Comparison of ENCODE assay signal across 22 cellular contexts in genomic region chr4:35175894-35176293, GRCh38.
A peak's percentile ranks its signal among the peaks of the same experiment; 100 is the strongest.
DNase-seq lines count a peak whose midpoint lies in the region; ATAC-seq and TF ChIP-seq lines count a peak whose summit lies in the region.
"Had no signal": no experiment of that assay in that cellular context is flagged by ENCODE, and none has a peak within 500 bp of the region (broad histone marks: within the 10 kb centered on the region; RNA-seq: fewer than 3 reads in every experiment).

No MANE protein-coding gene starts in this region.

- H3K9me2 ChIP-seq in GM23338 (ENCODE audit: insufficient read depth), result no peaks in the 10 kb centered on the region

- TF ChIP-seq CTCF in GM23338 (conservative IDR thresholded peaks at IDR 0.05; ENCODE audit: low read depth in 2 of 2), result no peak
- TF ChIP-seq CTCF in RWPE2 (IDR thresholded peaks at IDR 0.05; ENCODE audit: poor library complexity, severe bottlenecking), result no peak
- TF ChIP-seq CTCF in progenitor cell of endocrine pancreas (IDR thresholded peaks at IDR 0.05; ENCODE audit: unreplicated experiment), result no peak

- H3K4me3 ChIP-seq in GM23338, result no peak overlapping the region
- no peak overlapping the region for H3K4me3 ChIP-seq in RWPE2 (ENCODE audit: severe bottlenecking)
- H3K4me3 ChIP-seq in mesenchymal stem cell (ENCODE audit: insufficient read depth in 1 of 2, low read depth in 1 of 2, low read length in 2 of 2), result no peak overlapping the region
- H3K4me3 ChIP-seq: A549, PC-9 had no signal

- H3K4me1 ChIP-seq in GM23338 (ENCODE audit: insufficient read depth) (no peaks in the 10 kb centered on the region), RWPE2 (ENCODE audit: insufficient read depth, poor library complexity, severe bottlenecking) (peaks cover 11% of the 10 kb centered on the region), mesenchymal stem cell (ENCODE audit: control insufficient read depth, insufficient read depth, low read depth, low read length) (no peaks in the 10 kb centered on the region)
- H3K4me1 ChIP-seq: A549 had no signal

- H3K18ac ChIP-seq in mesenchymal stem cell (ENCODE audit: low read depth in 1 of 2, low read length in 2 of 2), result no peak overlapping the region

- H3K9me3 Mint-ChIP-seq in GM23338 (no peaks in the 10 kb centered on the region), progenitor cell of endocrine pancreas (ENCODE audit: low read depth) (no peaks in the 10 kb centered on the region)
- H3K9me3 Mint-ChIP-seq: T-helper 2 cell treated with Interferon-gamma antibody and Interleukin-4, amounts not matched to agents 5 μg/mL and 100 μg/mL, for 36 hours had no signal

- H3K27ac ChIP-seq in GM23338 (ENCODE audit: low read depth) (no peak overlapping the region), RWPE2 (ENCODE audit: poor library complexity, severe bottlenecking) (no peak overlapping the region), mesenchymal stem cell (ENCODE audit: low read length, poor library complexity, severe bottlenecking) (no peak overlapping the region)
- H3K27ac ChIP-seq: A549, PC-9 had no signal

- H3K36me3 Mint-ChIP-seq in GM23338 (ENCODE audit: low read depth), result no peaks in the 10 kb centered on the region
- H3K36me3 Mint-ChIP-seq in progenitor cell of endocrine pancreas (ENCODE audit: insufficient read depth), result no peaks in the 10 kb centered on the region
- H3K36me3 Mint-ChIP-seq: T-cell had no signal

- no peaks in the 10 kb centered on the region for H4K20me1 ChIP-seq in GM23338 (replicated peaks; ENCODE audit: insufficient read depth)

- H4K91ac ChIP-seq in mesenchymal stem cell (ENCODE audit: low read length), result no peak overlapping the region

- no peak overlapping the region for H3K4me3 Mint-ChIP-seq in GM23338
- H3K4me3 Mint-ChIP-seq in progenitor cell of endocrine pancreas (ENCODE audit: low read depth), result no peak overlapping the region
- H3K4me3 Mint-ChIP-seq: B cell; T-cell; T-helper 2 cell treated with Interferon-gamma antibody and Interleukin-4, amounts not matched to agents 5 μg/mL and 100 μg/mL, for 36 hours had no signal

- H3K27ac Mint-ChIP-seq in GM23338, result no peak overlapping the region
- H3K27ac Mint-ChIP-seq in progenitor cell of endocrine pancreas, result peak overlapping the region; percentile 30
- H3K27ac Mint-ChIP-seq: B cell; T-cell; T-helper 2 cell treated with Interferon-gamma antibody and Interleukin-4, amounts not matched to agents 5 μg/mL and 100 μg/mL, for 36 hours had no signal

- DNase-seq in NCI-H510A treated with DMSO at 0.1 percent for 48 hours (lab: John Stamatoyannopoulos, UW), result peak; percentile 25
- DNase-seq in NCI-H510A (lab: John Stamatoyannopoulos, UW), result no peak
- DNase-seq in GM23338 (ENCODE audit: low spot score), result peak; percentile 2
- DNase-seq in RWPE2 (ENCODE audit: low spot score), result no peak
- DNase-seq in progenitor cell of endocrine pancreas (ENCODE audit: low spot score, unreplicated experiment), result no peak
- no peak for DNase-seq in NCI-H1694 treated with DMSO at 0.1 percent for 48 hours (lab: John Stamatoyannopoulos, UW)
- DNase-seq in mesenchymal stem cell, result no peak
- no peak for DNase-seq in SKM-1 treated with dmso at 0.1 percent for 144 hours (lab: John Stamatoyannopoulos, UW; ENCODE audit: unreplicated experiment)
- DNase-seq: DND-41, GOT3, HCEC 1CT, KG1, NCI-H1092, NCI-H187, PC-9, RPMI8226, SHP77 treated with DMSO at 0.1 percent for 48 hours, T-cell had no signal

- H3K27me3 Mint-ChIP-seq in GM23338 (ENCODE audit: insufficient read depth, low read depth, poor library complexity) (no peaks in the 10 kb centered on the region), progenitor cell of endocrine pancreas (no peaks in the 10 kb centered on the region)
- H3K27me3 Mint-ChIP-seq: B cell, T-cell had no signal

- H2BK120ac ChIP-seq in mesenchymal stem cell (ENCODE audit: low read depth, low read length), result no peak overlapping the region

- H3K79me1 ChIP-seq in mesenchymal stem cell (replicated peaks; ENCODE audit: low read length, poor library complexity, severe bottlenecking), result no peaks in the 10 kb centered on the region

- H2AFZ ChIP-seq in GM23338, result no peak overlapping the region
- H2AFZ ChIP-seq in mesenchymal stem cell (ENCODE audit: low read depth, low read length), result no peak overlapping the region
- H2AFZ ChIP-seq: PC-9 had no signal

- H3K36me3 ChIP-seq in GM23338 (ENCODE audit: insufficient read depth) (no peaks in the 10 kb centered on the region), RWPE2 (ENCODE audit: low read depth) (no peaks in the 10 kb centered on the region), mesenchymal stem cell (ENCODE audit: control insufficient read depth in 1 of 2, insufficient read depth in 2 of 2, low read depth in 1 of 2, low read length in 2 of 2) (no peaks in the 10 kb centered on the region)

- no peak overlapping the region for H2AK5ac ChIP-seq in mesenchymal stem cell (ENCODE audit: low read length, severe bottlenecking)

- no peak overlapping the region for H3K4me2 ChIP-seq in GM23338
- H3K4me2 ChIP-seq in mesenchymal stem cell (ENCODE audit: low read length, poor library complexity, severe bottlenecking), result no peak overlapping the region
- H3K4me2 ChIP-seq: A549, PC-9 had no signal

- no peaks in the 10 kb centered on the region for H3F3A ChIP-seq in GM23338 (replicated peaks; ENCODE audit: low read depth)

- H3K4me1 Mint-ChIP-seq in GM23338 (peaks cover 11% of the 10 kb centered on the region), progenitor cell of endocrine pancreas (ENCODE audit: low read depth) (peaks cover 17% of the 10 kb centered on the region)
- H3K4me1 Mint-ChIP-seq: B cell, T-cell had no signal

- no peak overlapping the region for H3K9ac ChIP-seq in mesenchymal stem cell (ENCODE audit: low read length)

- no peak overlapping the region for H2BK15ac ChIP-seq in mesenchymal stem cell (ENCODE audit: low read depth, poor library complexity, severe bottlenecking)

- peak; percentile 40 for ATAC-seq in GM23338
- ATAC-seq in RWPE2 (ENCODE audit: low read depth), result peak; percentile 61; the same call in 2 of the 3 replicates
- ATAC-seq: A549, SK-N-SH treated with all-trans-retinoic acid at 6 μM for 48 hours, T-cell had no signal

- H3K79me2 ChIP-seq in GM23338 (replicated peaks; ENCODE audit: insufficient read depth), result no peaks in the 10 kb centered on the region

- H3K9me3 ChIP-seq in RWPE2 (ENCODE audit: severe bottlenecking) (no peaks in the 10 kb centered on the region), mesenchymal stem cell (ENCODE audit: control insufficient read depth, low read length) (no peaks in the 10 kb centered on the region)
- H3K9me3 ChIP-seq: A549 had no signal

- H3K23ac ChIP-seq in mesenchymal stem cell (ENCODE audit: low read length in 2 of 2), result no peak overlapping the region

- no peak overlapping the region for H3K4ac ChIP-seq in mesenchymal stem cell (ENCODE audit: low read depth in 1 of 2, low read length in 2 of 2)

- no peak overlapping the region for H4K8ac ChIP-seq in mesenchymal stem cell (ENCODE audit: low read length)

- H3K14ac ChIP-seq in mesenchymal stem cell (ENCODE audit: low read length in 2 of 2), result no peak overlapping the region

- H3K27me3 ChIP-seq in GM23338 (ENCODE audit: insufficient read depth) (no peaks in the 10 kb centered on the region), RWPE2 (ENCODE audit: insufficient read depth, poor library complexity, severe bottlenecking) (no peaks in the 10 kb centered on the region), mesenchymal stem cell (ENCODE audit: control insufficient read depth in 1 of 2, insufficient read depth in 1 of 2, low read length in 2 of 2) (no peaks in the 10 kb centered on the region)

- H2BK12ac ChIP-seq in mesenchymal stem cell (ENCODE audit: low read length in 2 of 2), result no peak overlapping the region

- no peak overlapping the region for H2BK5ac ChIP-seq in mesenchymal stem cell (ENCODE audit: low read depth, low read length, poor library complexity, severe bottlenecking)

- 79% methylated on average over 2 of the region's 2 CpGs for WGBS in mesenchymal stem cell

TF ChIP-seq in GM23338, 12 proteins besides CTCF, POLR2A, EP300 and RAD21:
- no peak for TF ChIP-seq STAT1 (IDR thresholded peaks at IDR 0.05; ENCODE audit: unreplicated experiment)

Comparison
In these comparisons a context has a peak if more than half of its experiments do, and no peak if none do; other contexts are left out.
1. DNase-seq: peak in NCI-H510A treated with DMSO at 0.1 percent for 48 hours (single experiment) and GM23338 (single experiment); none in NCI-H510A (single experiment), RWPE2 (single experiment), progenitor cell of endocrine pancreas (single experiment), NCI-H1694 treated with DMSO at 0.1 percent for 48 hours (single experiment), mesenchymal stem cell (single experiment) and SKM-1 treated with dmso at 0.1 percent for 144 hours (single experiment).